ENCODE assay signal across 8 cellular contexts in genomic region chr1:234722904-234723588, GRCh38.
DNase-seq lines count a peak whose midpoint lies in the region; ATAC-seq lines count a peak whose summit lies in the region.

No MANE protein-coding gene starts in this region.

- CTCF ChIA-PET in T-cell (lab: Charles Lee): interaction anchor here (1.1 to 1.5 kb wide), 7 partner anchors 110 to 256 kb away, joined by 3 to 27 read pairs (median 6); no protein-coding TSS in a partner anchor

- H3K4me3 Mint-ChIP-seq in T-cell: peak overlapping the region; percentile 67 to 76 (median 68)

- peak overlapping the region; percentile 92 to 97 for H3K27ac Mint-ChIP-seq in T-cell

- no peaks in the 10 kb centered on the region for H3K9me3 ChIP-seq in iPS-18a (ENCODE audit: control insufficient read depth, low read depth, low read length)
- no peaks in the 10 kb centered on the region for H3K9me3 ChIP-seq in skeletal muscle satellite cell (replicated peaks; ENCODE audit: low read length)

- H3K4me3 ChIP-seq in iPS-18a (ENCODE audit: low read length): no peak overlapping the region
- H3K4me3 ChIP-seq in skeletal muscle satellite cell (ENCODE audit: low read length): peak overlapping the region; percentile 56

- no peaks in the 10 kb centered on the region for H3K36me3 Mint-ChIP-seq in T-cell

- H3K9me3 Mint-ChIP-seq in T-cell: no peaks in the 10 kb centered on the region

- peaks cover 68 to 80% (median 69%) of the 10 kb centered on the region in 3 donors for H3K4me1 Mint-ChIP-seq in T-cell

- H3K4me1 ChIP-seq in iPS-18a (ENCODE audit: control insufficient read depth, low read depth, low read length): peaks cover 46% of the 10 kb centered on the region
- H3K4me1 ChIP-seq in skeletal muscle satellite cell (ENCODE audit: control insufficient read depth, insufficient read depth, low read length): peaks cover 67% of the 10 kb centered on the region

- H3K36me3 ChIP-seq in iPS-18a (ENCODE audit: control insufficient read depth, low read depth, low read length): no peaks in the 10 kb centered on the region
- no peaks in the 10 kb centered on the region for H3K36me3 ChIP-seq in skeletal muscle satellite cell (ENCODE audit: insufficient read depth, low read length)

- POLR2A ChIA-PET in T-cell (lab: Charles Lee): interaction anchor here (0.6 to 2.6 kb wide), 15 partner anchors 13 to 408 kb away, joined by 3 to 150 read pairs (median 5); partner anchors contain the start of gene IRF2BP2 (in 1 of the 2)

- ATAC-seq in T-cell (replicated peaks in 1 of 4): peak; percentile 0 to 40 (median 36)

- H3K4me2 ChIP-seq in skeletal muscle satellite cell (ENCODE audit: low read length): peak overlapping the region; percentile 79

- peak; percentile 78 for DNase-seq in DMS 273 (lab: John Stamatoyannopoulos, UW; ENCODE audit: unreplicated experiment)
- DNase-seq in DMS 273 treated with DMSO at 0.1 percent for 48 hours (lab: John Stamatoyannopoulos, UW): no peak
- DNase-seq in T-cell: peak in 29 of 34 experiments; percentile 11 to 59 (median 31)
- DNase-seq in SK-N-DZ (ENCODE audit: low spot score): no peak
- DNase-seq in HuH-7 (ENCODE audit: low spot score): no peak

- H3K9ac ChIP-seq in iPS-18a (ENCODE audit: low read length): peak overlapping the region; percentile 56
- peak overlapping the region; percentile 93 for H3K9ac ChIP-seq in skeletal muscle satellite cell (ENCODE audit: low read depth, low read length)

- H3K27me3 ChIP-seq in iPS-18a (ENCODE audit: control insufficient read depth, insufficient read depth, low read length): no peaks in the 10 kb centered on the region
- no peaks in the 10 kb centered on the region for H3K27me3 ChIP-seq in skeletal muscle satellite cell (ENCODE audit: control insufficient read depth, insufficient read depth, low read length)

- peak overlapping the region; percentile 92 for H3K27ac ChIP-seq in angular gyrus (ENCODE audit: low read depth, low read length)
- no peak overlapping the region for H3K27ac ChIP-seq in iPS-18a (ENCODE audit: low read length)

- no peaks in the 10 kb centered on the region for H3K27me3 Mint-ChIP-seq in T-cell

Comparison
In these comparisons a context has a peak if more than half of its experiments do, and no peak if none do; other contexts are left out.
1. DNase-seq: peak in DMS 273 (single experiment) and T-cell (29 of 34); none in DMS 273 treated with DMSO at 0.1 percent for 48 hours (single experiment), SK-N-DZ (single experiment) and HuH-7 (single experiment).